25 cellular contexts compared by ENCODE assay signal in the genomic region with DNA sequence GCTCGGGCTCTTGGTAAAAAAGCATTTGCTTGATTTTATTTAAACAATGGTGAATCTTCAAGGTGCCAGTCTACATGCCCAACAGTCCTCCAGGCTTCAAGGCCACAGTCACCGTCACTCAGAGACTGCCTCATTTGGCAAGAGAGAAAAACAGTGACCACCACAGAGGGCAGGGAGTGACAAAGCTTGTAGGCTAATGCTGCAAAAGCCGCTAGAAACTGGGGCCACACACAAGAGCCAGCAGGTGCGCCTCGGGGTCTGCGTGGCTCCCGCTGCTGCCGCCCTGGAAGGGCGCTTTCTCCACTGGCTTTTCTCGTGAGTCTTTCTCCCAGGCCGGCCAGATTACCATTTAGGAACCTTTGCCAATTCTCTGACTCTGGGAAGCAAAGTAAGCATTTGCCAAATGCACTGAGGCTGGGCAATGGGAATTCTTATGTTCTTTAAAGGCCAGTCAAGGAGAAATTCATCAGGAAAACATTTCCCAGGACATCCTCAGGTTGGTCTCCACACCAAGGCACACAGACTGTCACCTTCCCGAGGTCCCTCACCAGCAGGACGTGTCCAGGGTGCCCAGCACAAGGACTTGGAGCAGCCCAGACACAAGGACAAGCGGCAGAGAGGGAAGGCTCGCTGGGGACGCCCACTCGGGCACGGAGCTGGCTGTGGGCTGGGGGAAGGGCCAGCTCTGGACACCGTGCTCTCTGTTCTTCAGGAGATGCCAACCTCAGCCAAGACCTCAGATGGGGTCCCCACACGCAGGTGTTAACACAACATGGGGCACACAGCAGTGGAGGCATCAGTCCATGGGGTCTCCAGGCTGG. TPM values are rescaled to one million over a fixed set of nuclear protein-coding genes. Genes with fewer than 3 reads are reported as not detected.
DNase-seq lines count a peak whose midpoint lies in the region; ATAC-seq and TF ChIP-seq lines count a peak whose summit lies in the region.
"Had no signal": no experiment of that assay in that cellular context is flagged by ENCODE, and none has a peak within 500 bp of the region (broad histone marks: within the 10 kb centered on the region; RNA-seq: fewer than 3 reads in every experiment).

No MANE protein-coding gene starts in this region.

- no peak for TF ChIP-seq RAD21 in HCT116 (IDR thresholded peaks at IDR 0.05; ENCODE audit: low read depth)

- H3K4me3 ChIP-seq in HCT116 (replicated peaks in 1 of 2; ENCODE audit: low read depth in 1 of 2, low read length in 2 of 2) (no peak overlapping the region), breast epithelium (no peak overlapping the region)
- H3K4me3 ChIP-seq: SK-N-MC, tibial artery had no signal

- H3K36me3 ChIP-seq in HCT116 (ENCODE audit: control insufficient read depth in 1 of 2, insufficient read depth in 2 of 2, low read length in 2 of 2) (peaks cover 24 to 26% of the 10 kb centered on the region in 2 experiments; a peak in 3 of 4 replicates), breast epithelium (peaks cover 10% of the 10 kb centered on the region)

- peaks cover 3% of the 10 kb centered on the region for H3K36me3 Mint-ChIP-seq in progenitor cell of endocrine pancreas (ENCODE audit: insufficient read depth)

- H3K4me2 ChIP-seq in HCT116 (ENCODE audit: low read length): no peak overlapping the region

- ATAC-seq in HCT116 (no peak), left cardiac atrium (no peak)
- ATAC-seq: activated T-helper 17 cell treated with anti-CD3 and anti-CD28 coated beads, Interleukin-2, amount 50 U/mL, for 72 hours; esophagus mucosa had no signal

- H3K27ac Mint-ChIP-seq in progenitor cell of endocrine pancreas: no peak overlapping the region
- H3K27ac Mint-ChIP-seq: activated naive CD8-positive, alpha-beta T cell treated with anti-CD3 and anti-CD28 coated beads for 36 hours; activated T-helper 17 cell treated with anti-CD3 and anti-CD28 coated beads, Interleukin-2, amount 50 U/mL, for 72 hours; stimulated activated naive CD8-positive, alpha-beta T cell treated with anti-CD3 and anti-CD28 coated beads, Interleukin-15, Interleukin-2, amounts not matched to agents 100 ng/mL and 50 ng/mL, for 24 hours had no signal

- no peaks in the 10 kb centered on the region for H3K27me3 Mint-ChIP-seq in progenitor cell of endocrine pancreas
- H3K27me3 Mint-ChIP-seq: activated naive CD8-positive, alpha-beta T cell treated with anti-CD3 and anti-CD28 coated beads for 36 hours; activated T-helper 17 cell treated with anti-CD3 and anti-CD28 coated beads, Interleukin-2, amount 50 U/mL, for 72 hours; CD4-positive, alpha-beta memory T cell; stimulated activated naive CD8-positive, alpha-beta T cell treated with anti-CD3 and anti-CD28 coated beads, Interleukin-15, Interleukin-2, amounts not matched to agents 100 ng/mL and 50 ng/mL, for 24 hours had no signal

- TF ChIP-seq POLR2A in HCT116 (IDR thresholded peaks at IDR 0.05; ENCODE audit: borderline replicate concordance, extremely low read depth, insufficient read depth, insufficient read length) (no peak), breast epithelium (IDR thresholded peaks at IDR 0.05) (no peak)

- POLR2A ChIA-PET in HCT116 (lab: Charles Lee): no interaction called here

- DNase-seq in HCT116 (ENCODE audit: low read depth, low spot score) (no peak), breast epithelium (ENCODE audit: low spot score in 2 of 2) (no peak), left cardiac atrium (peak; percentile 17), posterior vena cava (ENCODE audit: low spot score) (peak; percentile 58), progenitor cell of endocrine pancreas (ENCODE audit: low spot score, unreplicated experiment) (no peak), dermis blood vessel endothelial cell (no peak)
- DNase-seq in stimulated activated CD4-positive, alpha-beta T cell treated with anti-CD3 and anti-CD28 coated beads, Interleukin-2, amount 100 ng/mL, for 24 hours: no peak
- DNase-seq: activated CD4-positive, alpha-beta T cell treated with anti-CD3 and anti-CD28 coated beads for 48 hours; activated naive CD8-positive, alpha-beta T cell treated with anti-CD3 and anti-CD28 coated beads for 36 hours; CD4-positive, alpha-beta memory T cell; effector CD8-positive, alpha-beta T cell; IMR-90; islet precursor cell; NCI-H1092; NCI-H1930; NCI-H226; NCI-H774; retina; stimulated activated CD4-positive, alpha-beta T cell treated with anti-CD3 and anti-CD28 coated beads, Interleukin-12 subunit alpha, Interleukin-12 subunit beta, amount 100 ng/mL, for 4 hours; T-helper 2 cell; tibial artery had no signal

- peaks cover 3% of the 10 kb centered on the region; the same call in 1 of the 2 replicates for H3K79me2 ChIP-seq in HCT116 (ENCODE audit: insufficient read depth, low read length)

- H3K9me2 ChIP-seq in HCT116 (ENCODE audit: insufficient read depth): no peaks in the 10 kb centered on the region

- H3K9ac ChIP-seq in HCT116 (ENCODE audit: low read length): no peak overlapping the region

- H3K4me1 ChIP-seq in HCT116 (ENCODE audit: control insufficient read depth in 1 of 2, insufficient read depth in 2 of 2, low read length in 2 of 2) (peaks cover 0 to 5% of the 10 kb centered on the region in 2 experiments; a peak in 2 of 4 replicates), breast epithelium (no peaks in the 10 kb centered on the region)

- RAD21 ChIA-PET in HCT116 (lab: Charles Lee; ENCODE audit: low non-redundant PET in 1 of 2, low total read pairs in 2 of 2, uncharacterized antibody in 2 of 2, unreplicated experiment in 2 of 2): no interaction called here

- CTCF ChIA-PET in HCT116 (lab: Charles Lee): no interaction called here

- H3K4me3 Mint-ChIP-seq in progenitor cell of endocrine pancreas (ENCODE audit: low read depth): no peak overlapping the region
- H3K4me3 Mint-ChIP-seq: activated naive CD8-positive, alpha-beta T cell treated with anti-CD3 and anti-CD28 coated beads for 36 hours; activated T-helper 17 cell treated with anti-CD3 and anti-CD28 coated beads, Interleukin-2, amount 50 U/mL, for 72 hours; CD4-positive, alpha-beta memory T cell; stimulated activated naive CD8-positive, alpha-beta T cell treated with anti-CD3 and anti-CD28 coated beads, Interleukin-15, Interleukin-2, amounts not matched to agents 100 ng/mL and 50 ng/mL, for 24 hours had no signal

- H3K27me3 ChIP-seq in HCT116 (ENCODE audit: insufficient read depth, low read length) (no peaks in the 10 kb centered on the region), breast epithelium (no peaks in the 10 kb centered on the region)
- H3K27me3 ChIP-seq: tibial artery had no signal

- H4K20me1 ChIP-seq in HCT116 (ENCODE audit: insufficient read depth): no peaks in the 10 kb centered on the region; the same call in 1 of the 2 replicates

- BruUV-seq in HCT116 (replicated peaks; lab: Mats Ljungman, UMichigan): TSS peak; percentile 19

- TF ChIP-seq CTCF in HCT116 (IDR thresholded peaks at IDR 0.05 in 2 of 3, conservative IDR thresholded peaks at IDR 0.05 in 1 of 3; ENCODE audit: borderline replicate concordance in 1 of 3, insufficient read depth in 1 of 3, low read depth in 2 of 3, low read length in 2 of 3) (no peak), breast epithelium (IDR thresholded peaks at IDR 0.05) (no peak), progenitor cell of endocrine pancreas (IDR thresholded peaks at IDR 0.05; ENCODE audit: unreplicated experiment) (no peak)

- H2AFZ ChIP-seq in HCT116 (ENCODE audit: low read depth, low read length, poor library complexity, severe bottlenecking): no peak overlapping the region

- H3K9me3 Mint-ChIP-seq in progenitor cell of endocrine pancreas (ENCODE audit: low read depth): no peaks in the 10 kb centered on the region
- H3K9me3 Mint-ChIP-seq: activated naive CD8-positive, alpha-beta T cell treated with anti-CD3 and anti-CD28 coated beads for 36 hours; activated T-helper 17 cell treated with anti-CD3 and anti-CD28 coated beads, Interleukin-2, amount 50 U/mL, for 72 hours; CD4-positive, alpha-beta memory T cell; stimulated activated naive CD8-positive, alpha-beta T cell treated with anti-CD3 and anti-CD28 coated beads, Interleukin-15, Interleukin-2, amounts not matched to agents 100 ng/mL and 50 ng/mL, for 24 hours had no signal

- H3K27ac ChIP-seq in HCT116 (ENCODE audit: low read depth, low read length): no peak overlapping the region
- H3K27ac ChIP-seq in breast epithelium: peak overlapping the region; percentile 2 to 67
- H3K27ac ChIP-seq: SK-N-MC, tibial artery had no signal

- no peaks in the 10 kb centered on the region for H3K4me1 Mint-ChIP-seq in progenitor cell of endocrine pancreas (ENCODE audit: low read depth)
- H3K4me1 Mint-ChIP-seq: activated T-helper 17 cell treated with anti-CD3 and anti-CD28 coated beads, Interleukin-2, amount 50 U/mL, for 72 hours had no signal

- no peaks in the 10 kb centered on the region for H3K9me3 ChIP-seq in HCT116 (ENCODE audit: control insufficient read depth in 1 of 2, insufficient read depth in 1 of 2, low read depth in 1 of 2, low read length in 2 of 2)
- H3K9me3 ChIP-seq in breast epithelium: no peaks in the 10 kb centered on the region
- H3K9me3 ChIP-seq: tibial artery had no signal

- intact Hi-C loops in HCT116 (cut with micrococcal nuclease): no loop called here
- intact Hi-C loops in breast epithelium (cut with DNase I; ENCODE audit: low total_unique reads): no loop called here
- intact Hi-C loops in left cardiac atrium (cut with DNase I): loop anchor here (10.0 kb wide), 1 partner anchor 45 kb away; no protein-coding TSS in a partner anchor
- intact Hi-C loops in posterior vena cava (cut with DNase I): loop anchor here in 1 of 2 donors (10.0 kb wide), 1 partner anchor 45 kb away; no protein-coding TSS in a partner anchor

TF ChIP-seq in HCT116, 20 proteins besides CTCF, POLR2A, EP300 and RAD21:
- no peak for TF ChIP-seq FOSL1 (IDR thresholded peaks at IDR 0.05; ENCODE audit: low read depth)
- TF ChIP-seq SRF (IDR thresholded peaks at IDR 0.05; ENCODE audit: low read depth): no peak
- no peak for TF ChIP-seq CBX3 (IDR thresholded peaks at IDR 0.05; ENCODE audit: low read depth)
- no peak for TF ChIP-seq ZNF274 (IDR thresholded peaks at IDR 0.05; ENCODE audit: low read depth, low read length)
- no peak for TF ChIP-seq JUND (IDR thresholded peaks at IDR 0.05)
- TF ChIP-seq POLR2AphosphoS5 (IDR thresholded peaks at IDR 0.05; ENCODE audit: low read depth, low read length): no peak
TF ChIP-seq in HCT116: peak in this region for 0.

RNA-seq across cellular contexts. Expression of gene C16orf95, which starts 12.5 kb away (rescaled TPM):
- total RNA-seq in HCT116 (2021; ENCODE audit: unreplicated experiment): 12.2 TPM
- 12.3 and 13.2 TPM in 2 replicates for polyA plus RNA-seq in HCT116 (2012)
- total RNA-seq in breast epithelium: 1 to 10 TPM in 2 of 3 donors, not detected in 1; 2.0 to 3.8 TPM
- total RNA-seq in left cardiac atrium: 1 to 10 TPM; 3.2 to 3.4 TPM
- 1 to 10 TPM; 1.1 to 3.1 TPM for total RNA-seq in posterior vena cava
- 4.7 and 5.5 TPM in 2 replicates for total RNA-seq in progenitor cell of endocrine pancreas
- total RNA-seq in dermis blood vessel endothelial cell: 2.9 and 4.3 TPM in 2 replicates

RNA-seq across cellular contexts. Expression of gene FBXO31, which starts 53.9 kb away (rescaled TPM):
- total RNA-seq in HCT116 (2021; ENCODE audit: unreplicated experiment) (52.1 TPM), breast epithelium (10 to 100 TPM; 43.0 to 74.7 (median 67.4) TPM), left cardiac atrium (10 to 100 TPM; 45.6 to 50.8 TPM), posterior vena cava (10 to 100 TPM; 50.4 to 58.5 TPM), progenitor cell of endocrine pancreas (21.6 and 23.5 TPM in 2 replicates), dermis blood vessel endothelial cell (24.4 and 36.1 TPM in 2 replicates)
- 27.9 and 33.9 TPM in 2 replicates for polyA plus RNA-seq in HCT116 (2012)

Comparison
In these comparisons a context has a peak if more than half of its experiments do, and no peak if none do; other contexts are left out.
1. DNase-seq: peak in left cardiac atrium (single experiment) and posterior vena cava (single experiment); none in HCT116 (single experiment), breast epithelium (0 of 2), stimulated activated CD4-positive, alpha-beta T cell treated with anti-CD3 and anti-CD28 coated beads, Interleukin-2, amount 100 ng/mL, for 24 hours (0 of 2), progenitor cell of endocrine pancreas (single experiment) and dermis blood vessel endothelial cell (single experiment).
2. intact Hi-C loops: an anchor here in left cardiac atrium (10.0 kb wide); none called in HCT116 and breast epithelium.